ENCODE assay signal across 11 cellular contexts in genomic region chr7:8389898-8390642, GRCh38. TPM values are rescaled to one million over a fixed set of nuclear protein-coding genes. Genes with fewer than 3 reads are reported as not detected.
A peak's percentile ranks its signal among the peaks of the same experiment; 100 is the strongest.
DNase-seq lines count a peak whose midpoint lies in the region; ATAC-seq and TF ChIP-seq lines count a peak whose summit lies in the region.
"Had no signal": no experiment of that assay in that cellular context is flagged by ENCODE, and none has a peak within 500 bp of the region (broad histone marks: within the 10 kb centered on the region; RNA-seq: fewer than 3 reads in every experiment).

No MANE protein-coding gene starts in this region.

- no peaks in the 10 kb centered on the region for H3K4me1 ChIP-seq in osteoblast (ENCODE audit: insufficient read depth, low read length)
- no peaks in the 10 kb centered on the region for H3K4me1 ChIP-seq in ascending aorta

- no peaks in the 10 kb centered on the region for H3K79me2 ChIP-seq in osteoblast (ENCODE audit: insufficient read depth, low read length)

- ATAC-seq in GM21515 (IDR thresholded peaks at IDR 0.05; ENCODE audit: unreplicated experiment): no peak
- ATAC-seq: T-cell had no signal

- no peaks in the 10 kb centered on the region for H3K9me3 ChIP-seq in osteoblast (ENCODE audit: low read depth, low read length)
- H3K9me3 ChIP-seq in ascending aorta: no peaks in the 10 kb centered on the region

- CTCF ChIA-PET in RWPE1 (lab: Yijun Ruan, JAX): interaction anchor here (0.5 to 0.6 kb wide), 2 partner anchors 47 to 522 kb away, joined by 3 to 7 read pairs; no protein-coding TSS in a partner anchor

- H3K27me3 ChIP-seq in osteoblast (ENCODE audit: insufficient read depth, low read length): no peaks in the 10 kb centered on the region
- H3K27me3 ChIP-seq in ascending aorta: no peaks in the 10 kb centered on the region

- H3K4me3 ChIP-seq in osteoblast (ENCODE audit: insufficient read depth, low read length): no peak overlapping the region
- H3K4me3 ChIP-seq in ascending aorta: no peak overlapping the region

- no peak overlapping the region for H2AFZ ChIP-seq in osteoblast (ENCODE audit: low read length)

- no peaks in the 10 kb centered on the region for H4K20me1 ChIP-seq in osteoblast (ENCODE audit: insufficient read depth, low read length)

- peak; percentile 26 for DNase-seq in NCI-H82 (lab: John Stamatoyannopoulos, UW)
- DNase-seq in NCI-H82 treated with DMSO at 0.1 percent for 48 hours (lab: John Stamatoyannopoulos, UW; ENCODE audit: unreplicated experiment): no peak
- DNase-seq in RWPE1 (ENCODE audit: low spot score): peak; percentile 8
- DNase-seq in iPS DF 19.7 (ENCODE audit: low read depth, low spot score): peak; percentile 69
- no peak for DNase-seq in osteoblast (ENCODE audit: insufficient read length, low spot score, missing footprints)
- DNase-seq in ascending aorta (ENCODE audit: low spot score in 2 of 2): no peak
- DNase-seq: naive B cell, T-cell had no signal

- intact Hi-C loops in ascending aorta (cut with DNase I): no loop called here

- POLR2A ChIA-PET in RWPE1 (lab: Yijun Ruan, JAX; ENCODE audit: low non-redundant PET): no interaction called here

- H3K36me3 ChIP-seq in osteoblast (ENCODE audit: insufficient read depth, low read length): no peaks in the 10 kb centered on the region
- H3K36me3 ChIP-seq in ascending aorta: no peaks in the 10 kb centered on the region

- H3K27ac ChIP-seq in RWPE1 (no peak overlapping the region), temporal lobe (ENCODE audit: low read depth, low read length) (peak overlapping the region; percentile 75), osteoblast (ENCODE audit: low read depth, low read length) (no peak overlapping the region), ascending aorta (no peak overlapping the region)

- TF ChIP-seq CTCF in RWPE1 (conservative IDR thresholded peaks at IDR 0.05; ENCODE audit: low read depth): no peak
- no peak for TF ChIP-seq CTCF in osteoblast (IDR thresholded peaks at IDR 0.05; ENCODE audit: extremely low read depth, low read depth, low read length)
- TF ChIP-seq CTCF in ascending aorta (IDR thresholded peaks at IDR 0.05): no peak

- H3K4me2 ChIP-seq in osteoblast (ENCODE audit: insufficient read depth, low read length): no peak overlapping the region

RNA-seq across cellular contexts. Expression of gene NXPH1, which starts 43.3 kb away (rescaled TPM):
- total RNA-seq in temporal lobe (34.9 TPM), osteoblast (not detected in 2 replicates), ascending aorta (0.32 TPM)
- total RNA-seq: epithelial cell of proximal tubule, T-cell had no signal

Comparison
In these comparisons a context has a peak if more than half of its experiments do, and no peak if none do; other contexts are left out.
1. DNase-seq: peak in NCI-H82 (single experiment), RWPE1 (single experiment) and iPS DF 19.7 (single experiment); none in NCI-H82 treated with DMSO at 0.1 percent for 48 hours (single experiment), osteoblast (single experiment) and ascending aorta (0 of 2).
2. RNA of gene NXPH1, which starts 43.3 kb away (total RNA-seq): 34.9 TPM in temporal lobe (single experiment); 0.32 TPM in ascending aorta (single experiment) and not detected in osteoblast; every median in the first group is over 10 times any median in the second.